ENCODE assay signal across 24 cellular contexts in the genomic region with DNA sequence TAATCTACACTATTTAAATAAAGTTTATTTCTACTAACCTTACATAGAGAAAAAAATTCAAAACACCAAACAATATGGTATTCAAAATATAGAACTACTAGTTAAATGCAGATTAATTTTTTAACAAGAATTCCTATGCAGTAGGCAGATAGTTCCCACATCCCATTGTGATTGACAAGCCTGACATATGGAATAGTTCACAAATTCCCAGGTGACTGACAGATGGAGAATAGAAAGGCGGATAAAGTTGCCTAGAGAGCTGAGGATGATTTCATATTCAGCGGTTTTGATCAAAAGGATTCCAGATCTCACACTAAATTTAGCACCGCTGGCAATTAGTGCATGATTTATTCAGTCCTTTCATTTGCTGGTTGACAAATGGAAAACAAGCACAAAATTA.
A peak's percentile ranks its signal among the peaks of the same experiment; 100 is the strongest.
DNase-seq lines count a peak whose midpoint lies in the region; FAIRE-seq and TF ChIP-seq lines count a peak whose summit lies in the region.
"Had no signal": no experiment of that assay in that cellular context is flagged by ENCODE, and none has a peak within 500 bp of the region (broad histone marks: within the 10 kb centered on the region; RNA-seq: fewer than 3 reads in every experiment).

No MANE protein-coding gene starts in this region.

- no peak for TF ChIP-seq RAD21 in neural cell (conservative IDR thresholded peaks at IDR 0.05)

- H3K4me3 ChIP-seq in neural cell (ENCODE audit: low read length): peak overlapping the region; percentile 42
- no peak overlapping the region for H3K4me3 ChIP-seq in kidney (ENCODE audit: low read length in 2 of 2)
- H3K4me3 ChIP-seq: A549; BLaER1 treated with 17β-estradiol and CSF1 and Interleukin-3, amounts not matched to agents 10 nM and 100 nM had no signal

- DNase-seq in DMS 273 (lab: John Stamatoyannopoulos, UW; ENCODE audit: unreplicated experiment): peak; percentile 67
- no peak for DNase-seq in DMS 273 treated with DMSO at 0.1 percent for 48 hours (lab: John Stamatoyannopoulos, UW)
- peak; percentile 29 for DNase-seq in SW480 (ENCODE audit: low spot score)
- DNase-seq in glutamatergic neuron: no peak
- DNase-seq in kidney: no peak
- DNase-seq in NCI-H2171 (lab: John Stamatoyannopoulos, UW): no peak
- DNase-seq in NCI-H2171 treated with DMSO at 0.1 percent for 48 hours (lab: John Stamatoyannopoulos, UW): no peak
- DNase-seq: AML-193; Caco-2; Calu3; CD4-positive, alpha-beta T cell; CD8-positive, alpha-beta T cell; DMS79 treated with DMSO at 0.1 percent for 48 hours; GF-D8 had no signal

- no peaks in the 10 kb centered on the region for H3K9me3 Mint-ChIP-seq in glutamatergic neuron (ENCODE audit: unreplicated experiment)

- TF ChIP-seq CTCF in glutamatergic neuron (IDR thresholded peaks at IDR 0.05; ENCODE audit: partially characterized antibody, unreplicated experiment): no peak
- TF ChIP-seq CTCF in neural cell (IDR thresholded peaks at IDR 0.05; ENCODE audit: poor library complexity, severe bottlenecking): no peak
- TF ChIP-seq CTCF in kidney (IDR thresholded peaks at IDR 0.05; ENCODE audit: borderline replicate concordance, extremely low read depth, insufficient read depth): no peak

- no peaks in the 10 kb centered on the region for H3K27me3 Mint-ChIP-seq in glutamatergic neuron (ENCODE audit: unreplicated experiment)
- H3K27me3 Mint-ChIP-seq: B cell; CD4-positive, alpha-beta T cell had no signal

- H3K9me2 ChIP-seq in neural cell (ENCODE audit: insufficient read depth, low read length): no peaks in the 10 kb centered on the region

- no peaks in the 10 kb centered on the region for H3K36me3 Mint-ChIP-seq in glutamatergic neuron (ENCODE audit: unreplicated experiment)
- H3K36me3 Mint-ChIP-seq: CD8-positive, alpha-beta T cell had no signal

- H3K9ac ChIP-seq in neural cell (ENCODE audit: low read length) (peak overlapping the region; percentile 54), kidney (ENCODE audit: low read length in 2 of 2) (no peak overlapping the region)
- H3K9ac ChIP-seq: BLaER1 treated with 17β-estradiol and CSF1 and Interleukin-3, amounts not matched to agents 10 nM and 100 nM had no signal

- FAIRE-seq in kidney (lab: Jason Lieb, UNC): no peak
- FAIRE-seq: A549, D721Med, G401.6, GM12891, GM19239 had no signal

- intact Hi-C loops in kidney (cut with DNase I): no loop called here

- H3K79me2 ChIP-seq in neural cell (replicated peaks; ENCODE audit: insufficient read depth, low read length): no peaks in the 10 kb centered on the region

- H3K4me3 Mint-ChIP-seq in glutamatergic neuron (ENCODE audit: unreplicated experiment): peak overlapping the region; percentile 69
- H3K4me3 Mint-ChIP-seq: B cell; CD4-positive, alpha-beta T cell; CD8-positive, alpha-beta T cell had no signal

- H3K27ac ChIP-seq in neural cell (ENCODE audit: low read length): peak overlapping the region; percentile 91
- no peak overlapping the region for H3K27ac ChIP-seq in kidney (ENCODE audit: low read depth in 2 of 2, low read length in 2 of 2)
- H3K27ac ChIP-seq: 22Rv1; A549; BLaER1 treated with 17β-estradiol and CSF1 and Interleukin-3, amounts not matched to agents 10 nM and 100 nM; C4-2B had no signal

- peak overlapping the region; percentile 80 for H3K27ac Mint-ChIP-seq in glutamatergic neuron (ENCODE audit: unreplicated experiment)
- H3K27ac Mint-ChIP-seq: B cell; CD4-positive, alpha-beta T cell; CD8-positive, alpha-beta T cell had no signal

- no peaks in the 10 kb centered on the region for H4K20me1 ChIP-seq in neural cell (ENCODE audit: insufficient read depth)
- H4K20me1 ChIP-seq: BLaER1 treated with 17β-estradiol and CSF1 and Interleukin-3, amounts not matched to agents 10 nM and 100 nM had no signal

- H3K4me2 ChIP-seq in neural cell (ENCODE audit: low read length): no peak overlapping the region
- H3K4me2 ChIP-seq: A549; BLaER1 treated with 17β-estradiol and CSF1 and Interleukin-3, amounts not matched to agents 10 nM and 100 nM had no signal

- no peaks in the 10 kb centered on the region for H3K4me1 ChIP-seq in kidney (ENCODE audit: control insufficient read depth in 1 of 2, insufficient read depth in 1 of 2, low read depth in 1 of 2, low read length in 2 of 2)
- H3K4me1 ChIP-seq: A549; BLaER1 treated with 17β-estradiol and CSF1 and Interleukin-3, amounts not matched to agents 10 nM and 100 nM; Caco-2 had no signal

- no peaks in the 10 kb centered on the region for H3K36me3 ChIP-seq in neural cell (ENCODE audit: insufficient read depth, low read length)
- H3K36me3 ChIP-seq in kidney (ENCODE audit: control insufficient read depth in 1 of 2, insufficient read depth in 2 of 2, low read length in 2 of 2): no peaks in the 10 kb centered on the region
- H3K36me3 ChIP-seq: BLaER1 treated with 17β-estradiol and CSF1 and Interleukin-3, amounts not matched to agents 10 nM and 100 nM had no signal

- H3K4me1 Mint-ChIP-seq in glutamatergic neuron (ENCODE audit: low read depth, unreplicated experiment): peaks cover 37% of the 10 kb centered on the region
- H3K4me1 Mint-ChIP-seq: B cell had no signal

- H3K27me3 ChIP-seq in neural cell (ENCODE audit: insufficient read depth, low read depth, low read length): no peaks in the 10 kb centered on the region
- H3K27me3 ChIP-seq: BLaER1 treated with 17β-estradiol and CSF1 and Interleukin-3, amounts not matched to agents 10 nM and 100 nM had no signal

- H3K9me3 ChIP-seq in neural cell (ENCODE audit: low read length): no peaks in the 10 kb centered on the region
- no peaks in the 10 kb centered on the region for H3K9me3 ChIP-seq in kidney (ENCODE audit: control insufficient read depth in 1 of 2, low read length in 2 of 2)
- H3K9me3 ChIP-seq: A549; BLaER1 treated with 17β-estradiol and CSF1 and Interleukin-3, amounts not matched to agents 10 nM and 100 nM; Caco-2 had no signal

- H3F3A ChIP-seq in neural cell (ENCODE audit: insufficient read depth, low read length, poor library complexity, severe bottlenecking): no peaks in the 10 kb centered on the region

- H2AFZ ChIP-seq in neural cell (ENCODE audit: low read depth, low read length): no peak overlapping the region

- peak; percentile 98 for TF ChIP-seq EP300 in neural cell (conservative IDR thresholded peaks at IDR 0.05; ENCODE audit: poor library complexity, severe bottlenecking)

TF ChIP-seq in neural cell, 6 proteins besides CTCF, POLR2A, EP300 and RAD21:
- TF ChIP-seq SMC3 (conservative IDR thresholded peaks at IDR 0.05; ENCODE audit: poor library complexity): no peak
- TF ChIP-seq POLR2AphosphoS5 (IDR thresholded peaks at IDR 0.05): peak; percentile 80
- TF ChIP-seq, protein P1, sequence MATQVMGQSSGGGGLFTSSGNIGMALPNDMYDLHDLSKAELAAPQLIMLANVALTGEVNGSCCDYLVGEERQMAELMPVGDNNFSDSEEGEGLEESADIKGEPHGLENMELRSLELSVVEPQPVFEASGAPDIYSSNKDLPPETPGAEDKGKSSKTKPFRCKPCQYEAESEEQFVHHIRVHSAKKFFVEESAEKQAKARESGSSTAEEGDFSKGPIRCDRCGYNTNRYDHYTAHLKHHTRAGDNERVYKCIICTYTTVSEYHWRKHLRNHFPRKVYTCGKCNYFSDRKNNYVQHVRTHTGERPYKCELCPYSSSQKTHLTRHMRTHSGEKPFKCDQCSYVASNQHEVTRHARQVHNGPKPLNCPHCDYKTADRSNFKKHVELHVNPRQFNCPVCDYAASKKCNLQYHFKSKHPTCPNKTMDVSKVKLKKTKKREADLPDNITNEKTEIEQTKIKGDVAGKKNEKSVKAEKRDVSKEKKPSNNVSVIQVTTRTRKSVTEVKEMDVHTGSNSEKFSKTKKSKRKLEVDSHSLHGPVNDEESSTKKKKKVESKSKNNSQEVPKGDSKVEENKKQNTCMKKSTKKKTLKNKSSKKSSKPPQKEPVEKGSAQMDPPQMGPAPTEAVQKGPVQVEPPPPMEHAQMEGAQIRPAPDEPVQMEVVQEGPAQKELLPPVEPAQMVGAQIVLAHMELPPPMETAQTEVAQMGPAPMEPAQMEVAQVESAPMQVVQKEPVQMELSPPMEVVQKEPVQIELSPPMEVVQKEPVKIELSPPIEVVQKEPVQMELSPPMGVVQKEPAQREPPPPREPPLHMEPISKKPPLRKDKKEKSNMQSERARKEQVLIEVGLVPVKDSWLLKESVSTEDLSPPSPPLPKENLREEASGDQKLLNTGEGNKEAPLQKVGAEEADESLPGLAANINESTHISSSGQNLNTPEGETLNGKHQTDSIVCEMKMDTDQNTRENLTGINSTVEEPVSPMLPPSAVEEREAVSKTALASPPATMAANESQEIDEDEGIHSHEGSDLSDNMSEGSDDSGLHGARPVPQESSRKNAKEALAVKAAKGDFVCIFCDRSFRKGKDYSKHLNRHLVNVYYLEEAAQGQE (IDR thresholded peaks at IDR 0.05; ENCODE audit: borderline replicate concordance): peak; percentile 99
- no peak for TF ChIP-seq TAF1 (IDR thresholded peaks at IDR 0.05; ENCODE audit: low read depth)
- no peak for TF ChIP-seq MXI1 (conservative IDR thresholded peaks at IDR 0.05; ENCODE audit: poor library complexity, severe bottlenecking)
- no peak for TF ChIP-seq EZH2 (IDR thresholded peaks at IDR 0.05; ENCODE audit: borderline replicate concordance, insufficient read depth, low read length, poor library complexity, severe bottlenecking)
TF ChIP-seq in neural cell: peak in this region for 2.

Comparison
In these comparisons a context has a peak if more than half of its experiments do, and no peak if none do; other contexts are left out.
1. DNase-seq: peak in DMS 273 (single experiment) and SW480 (single experiment); none in DMS 273 treated with DMSO at 0.1 percent for 48 hours (single experiment), glutamatergic neuron (single experiment), kidney (single experiment), NCI-H2171 (single experiment) and NCI-H2171 treated with DMSO at 0.1 percent for 48 hours (single experiment).